Comparison of ENCODE assay signal across 23 cellular contexts in genomic region chr3:193228206-193228605, GRCh38. TPM values are rescaled to one million over a fixed set of nuclear protein-coding genes. Genes with fewer than 3 reads are reported as not detected.
"Had no signal": no experiment of that assay in that cellular context is flagged by ENCODE, and none has a peak within 500 bp of the region (broad histone marks: within the 10 kb centered on the region; RNA-seq: fewer than 3 reads in every experiment).

No MANE protein-coding gene starts in this region.

- H3K27ac ChIP-seq: HL-60, KMS-11, RWPE1 had no signal

- H3K4me2 ChIP-seq: KMS-11, SK-N-SH had no signal

- H3K4me3 ChIP-seq: K562 had no signal

- H3K4me3 Mint-ChIP-seq: IgD-negative memory B cell had no signal

- DNase-seq: MV-4-11, NCI-H1048, NCI-H1105 treated with DMSO at 0.1 percent for 48 hours, NCI-H1436, NCI-H2029, NCI-H2081 treated with DMSO at 0.1 percent for 48 hours, NCI-H2171, NCI-H345, NCI-H446 treated with DMSO at 0.1 percent for 48 hours, NCI-H510A treated with DMSO at 0.1 percent for 48 hours, NCI-H526, PC-3, SHP77, SK-N-SH, SW 1271 had no signal

- ATAC-seq: K562, Panc1, PC-3 had no signal

- H3K4me1 Mint-ChIP-seq: IgD-negative memory B cell had no signal

- H3K36me3 Mint-ChIP-seq: IgD-negative memory B cell had no signal

- H3K9me3 Mint-ChIP-seq: IgD-negative memory B cell had no signal

- H3K9ac ChIP-seq: KMS-11, SK-N-SH had no signal

- H3K9me3 ChIP-seq: SK-N-SH had no signal

- H3K27ac Mint-ChIP-seq: IgD-negative memory B cell had no signal

RNA-seq across cellular contexts. Expression of gene PLAAT1, which starts 12.8 kb away (rescaled TPM):
- total RNA-seq: LHCN-M2, OCI-LY7, PC-3 had no signal
